Comparison of ENCODE assay signal across 14 cellular contexts in the genomic region with DNA sequence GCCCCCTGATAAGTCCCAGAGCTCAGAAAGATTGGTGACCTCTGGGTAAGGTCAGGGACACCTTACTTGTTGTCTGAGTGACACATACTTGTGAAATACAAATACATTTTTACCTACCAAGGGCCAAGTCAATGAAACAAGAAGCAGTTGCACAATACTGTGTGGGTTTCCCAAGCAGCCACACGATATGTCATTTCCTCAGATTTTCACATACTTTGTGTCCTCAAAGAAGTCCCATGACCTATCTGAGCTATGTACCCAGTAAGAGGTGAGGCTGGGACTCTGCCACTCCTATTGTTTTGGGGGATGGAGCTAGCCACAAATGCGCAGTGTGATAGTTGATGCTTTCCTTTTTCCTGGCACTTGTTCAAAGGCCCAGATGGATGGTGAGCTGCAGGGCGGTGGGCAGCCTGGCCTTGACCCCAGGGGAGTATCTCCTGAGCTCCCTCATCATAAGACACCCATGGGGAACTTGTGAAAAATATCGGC. TPM values are rescaled to one million over a fixed set of nuclear protein-coding genes. Genes with fewer than 3 reads are reported as not detected.
DNase-seq lines count a peak whose midpoint lies in the region; ATAC-seq and TF ChIP-seq lines count a peak whose summit lies in the region.
"Had no signal": no experiment of that assay in that cellular context is flagged by ENCODE, and none has a peak within 500 bp of the region (broad histone marks: within the 10 kb centered on the region; RNA-seq: fewer than 3 reads in every experiment).

No MANE protein-coding gene starts in this region.

- H3K9me3 ChIP-seq in PC-3 (ENCODE audit: low read length), result no peaks in the 10 kb centered on the region
- H3K9me3 ChIP-seq: transverse colon had no signal

- H3K4me1 ChIP-seq in PC-3 (ENCODE audit: insufficient read depth, low read length), result peaks cover 14% of the 10 kb centered on the region

- no TSS peak for BruUV-seq in PC-3 (replicated peaks; lab: Mats Ljungman, UMichigan)

- no peaks in the 10 kb centered on the region for H3F3A ChIP-seq in PC-3 (ENCODE audit: low read length, unreplicated experiment)

- ATAC-seq in PC-3 (no peak), HG03196 (IDR thresholded peaks at IDR 0.05; ENCODE audit: unreplicated experiment) (no peak), HG03520 (IDR thresholded peaks at IDR 0.05; ENCODE audit: unreplicated experiment) (no peak)

- no peaks in the 10 kb centered on the region; the same call in 1 of the 2 replicates for H3K36me3 ChIP-seq in PC-3 (ENCODE audit: low read depth, low read length)
- H3K36me3 ChIP-seq: transverse colon had no signal

- POLR2A ChIA-PET in PC-3 (lab: Charles Lee; ENCODE audit: unreplicated experiment), result no interaction called here
- POLR2A ChIA-PET in activated CD4-positive, alpha-beta T cell treated with anti-CD3 and anti-CD28 coated beads, Interleukin-2, amount 10 ng/mL, durations not matched to agents 7 days and 5 days (lab: Charles Lee), result no interaction called here

- peaks cover 28% of the 10 kb centered on the region for H3K4me1 Mint-ChIP-seq in HFFc6 (ENCODE audit: low read depth)
- H3K4me1 Mint-ChIP-seq in activated CD4-positive, alpha-beta T cell treated with anti-CD3 and anti-CD28 coated beads, Interleukin-2, amount 10 ng/mL, durations not matched to agents 7 days and 5 days, result peaks cover 8% of the 10 kb centered on the region

- peak overlapping the region; percentile 8; the same call in 1 of the 2 replicates for H3K9ac ChIP-seq in PC-3 (ENCODE audit: low read length)

- H3K79me2 ChIP-seq in PC-3 (ENCODE audit: low read length), result no peaks in the 10 kb centered on the region; the same call in 1 of the 2 replicates

- TF ChIP-seq CTCF in HFFc6 (IDR thresholded peaks at IDR 0.05) (no peak), PC-3 (conservative IDR thresholded peaks at IDR 0.05; ENCODE audit: low read depth, low read length) (no peak)

- H3K27me3 Mint-ChIP-seq in HFFc6 (ENCODE audit: insufficient read depth), result peaks cover 11% of the 10 kb centered on the region
- H3K27me3 Mint-ChIP-seq in activated CD4-positive, alpha-beta T cell treated with anti-CD3 and anti-CD28 coated beads, Interleukin-2, amount 10 ng/mL, durations not matched to agents 7 days and 5 days, result peaks cover 2% of the 10 kb centered on the region

- CTCF ChIA-PET in PC-3 (lab: Charles Lee), result no interaction called here
- CTCF ChIA-PET in activated CD4-positive, alpha-beta T cell treated with anti-CD3 and anti-CD28 coated beads, Interleukin-2, amount 10 ng/mL, durations not matched to agents 7 days and 5 days (lab: Charles Lee), result interaction anchor here (1.0 to 1.7 kb wide), 2 partner anchors 10 to 12 kb away, joined by 3 to 4 read pairs; no protein-coding TSS in a partner anchor

- H3K27ac Mint-ChIP-seq in HFFc6, result no peak overlapping the region; the same call in 1 of the 2 replicates
- no peak overlapping the region for H3K27ac Mint-ChIP-seq in activated CD4-positive, alpha-beta T cell treated with anti-CD3 and anti-CD28 coated beads, Interleukin-2, amount 10 ng/mL, durations not matched to agents 7 days and 5 days

- peak overlapping the region; percentile 76 for H3K27ac ChIP-seq in PC-3 (ENCODE audit: low read length)
- H3K27ac ChIP-seq: transverse colon had no signal

- intact Hi-C loops in PC-3 (cut with micrococcal nuclease), result loop anchor here (2.0 to 10.0 kb wide), 2 partner anchors 424 to 454 kb away; partner anchors contain the start of gene POLR1E

- 0 out of 2 replicates have a peak overlapping the region, but pooled peaks have one; percentile 6 for H3K4me2 ChIP-seq in PC-3 (ENCODE audit: low read length)

- H4K20me1 ChIP-seq in PC-3 (ENCODE audit: low read length), result no peaks in the 10 kb centered on the region

- no peaks in the 10 kb centered on the region for H3K9me2 ChIP-seq in PC-3 (replicated peaks; ENCODE audit: low read length)

- no peak overlapping the region for H2AFZ ChIP-seq in PC-3 (ENCODE audit: low read length)

- DNase-seq in HFFc6 (peak; percentile 12), PC-3 (peak; percentile 76), fibroblast of gingiva (ENCODE audit: low read depth) (peak; percentile 87), renal cortical epithelial cell (ENCODE audit: low read depth) (peak; percentile 85), dermis blood vessel endothelial cell (no peak)
- DNase-seq in activated CD4-positive, alpha-beta T cell treated with anti-CD3 and anti-CD28 coated beads, Interleukin-2, amount 10 ng/mL, durations not matched to agents 7 days and 5 days, result no peak
- DNase-seq: activated T-cell treated with anti-CD3 and anti-CD28 coated beads for 4 hours, foreskin melanocyte, NCI-H774, retina, T1000, transverse colon had no signal

- no peaks in the 10 kb centered on the region for H3K27me3 ChIP-seq in PC-3 (ENCODE audit: low read length)
- H3K27me3 ChIP-seq: transverse colon had no signal

- H3K9me3 Mint-ChIP-seq in HFFc6, result no peaks in the 10 kb centered on the region
- H3K9me3 Mint-ChIP-seq in activated CD4-positive, alpha-beta T cell treated with anti-CD3 and anti-CD28 coated beads, Interleukin-2, amount 10 ng/mL, durations not matched to agents 7 days and 5 days, result no peaks in the 10 kb centered on the region

- peaks cover 5% of the 10 kb centered on the region for H3K36me3 Mint-ChIP-seq in HFFc6 (ENCODE audit: low read depth)
- H3K36me3 Mint-ChIP-seq in activated CD4-positive, alpha-beta T cell treated with anti-CD3 and anti-CD28 coated beads, Interleukin-2, amount 10 ng/mL, durations not matched to agents 7 days and 5 days (ENCODE audit: low read depth), result no peaks in the 10 kb centered on the region

- no peak overlapping the region for H3K4me3 Mint-ChIP-seq in HFFc6
- H3K4me3 Mint-ChIP-seq in activated CD4-positive, alpha-beta T cell treated with anti-CD3 and anti-CD28 coated beads, Interleukin-2, amount 10 ng/mL, durations not matched to agents 7 days and 5 days, result no peak overlapping the region

- H3K4me3 ChIP-seq in PC-3 (ENCODE audit: low read length), result no peak overlapping the region
- H3K4me3 ChIP-seq: transverse colon had no signal

RNA-seq across cellular contexts. Expression of gene SLC25A51, which starts 4.8 kb away (rescaled TPM):
- 10 to 100 TPM; 29.1 to 35.0 (median 32.9) TPM for total RNA-seq in HFFc6 (2021; fragmentation: NEBNext Ultra II Directional; extraction: Animal tissue kit (Norgen Biotek cat#: 25700))
- total RNA-seq in PC-3 (2014; rRNA removed) (24.1 and 30.6 TPM in 2 replicates), renal cortical epithelial cell (60.4 and 66.9 TPM in 2 replicates), dermis blood vessel endothelial cell (71.2 and 93.1 TPM in 2 replicates)
- 10 to 100 TPM; 30.5 to 36.8 TPM for total RNA-seq in activated CD4-positive, alpha-beta T cell treated with anti-CD3 and anti-CD28 coated beads, Interleukin-2, amount 10 ng/mL, durations not matched to agents 7 days and 5 days

Comparison
In these comparisons a context has a peak if more than half of its experiments do, and no peak if none do; other contexts are left out.
1. DNase-seq: peak in HFFc6 (single experiment), PC-3 (single experiment), fibroblast of gingiva (single experiment) and renal cortical epithelial cell (single experiment); none in dermis blood vessel endothelial cell (single experiment) and activated CD4-positive, alpha-beta T cell treated with anti-CD3 and anti-CD28 coated beads, Interleukin-2, amount 10 ng/mL, durations not matched to agents 7 days and 5 days (single experiment).